ENCODE assay signal across 12 cellular contexts in the genomic region with DNA sequence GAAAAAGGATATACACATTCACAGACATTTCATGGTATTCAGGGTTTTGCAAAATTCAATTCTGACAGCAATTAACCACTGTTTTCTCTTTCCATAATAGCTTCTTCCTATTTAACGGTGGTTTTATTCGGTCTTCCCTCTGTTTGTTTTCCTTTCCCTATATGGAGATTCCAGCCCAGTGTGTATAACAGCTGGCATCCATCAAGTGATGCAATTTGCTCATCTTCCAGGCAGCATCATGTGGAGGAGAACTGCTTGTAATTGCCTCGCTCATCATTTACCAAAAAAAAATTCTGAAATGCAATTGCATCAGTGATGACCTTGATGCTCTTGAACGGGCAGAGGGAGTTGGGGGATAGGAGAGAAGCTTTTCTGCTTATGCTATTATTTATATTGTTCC.
A peak's percentile ranks its signal among the peaks of the same experiment; 100 is the strongest.
DNase-seq lines count a peak whose midpoint lies in the region; ATAC-seq and TF ChIP-seq lines count a peak whose summit lies in the region.
"Had no signal": no experiment of that assay in that cellular context is flagged by ENCODE, and none has a peak within 500 bp of the region (broad histone marks: within the 10 kb centered on the region; RNA-seq: fewer than 3 reads in every experiment).

No MANE protein-coding gene starts in this region.

- no peak for TF ChIP-seq CTCF in dorsolateral prefrontal cortex (IDR thresholded peaks at IDR 0.05 in 54 of 56, conservative IDR thresholded peaks at IDR 0.05 in 2 of 56; ENCODE audit: low read depth in 1 of 56, partially characterized antibody in 56 of 56)
- no peak for TF ChIP-seq CTCF in omental fat pad (IDR thresholded peaks at IDR 0.05)

- DNase-seq in EH (ENCODE audit: low read depth) = peak; percentile 89
- DNase-seq in NCI-H2227 (lab: John Stamatoyannopoulos, UW; ENCODE audit: unreplicated experiment) = peak; percentile 89
- no peak for DNase-seq in dorsolateral prefrontal cortex
- no peak for DNase-seq in omental fat pad (ENCODE audit: low spot score)
- no peak for DNase-seq in NCI-H1048 (lab: John Stamatoyannopoulos, UW)
- no peak for DNase-seq in MV-4-11 (lab: John Stamatoyannopoulos, UW)
- DNase-seq: GF-D8, head of caudate nucleus, pancreas had no signal

- intact Hi-C loops in dorsolateral prefrontal cortex (cut with DNase I) = no loop called here

- no peaks in the 10 kb centered on the region for H3K27me3 ChIP-seq in dorsolateral prefrontal cortex
- H3K27me3 ChIP-seq: pancreas had no signal

- peak overlapping the region in 37 of 59 donors; percentile 3 to 72 (median 48) for H3K27ac ChIP-seq in dorsolateral prefrontal cortex
- H3K27ac ChIP-seq: pancreas had no signal

- peak overlapping the region in 2 of 59 donors; percentile 18 to 29 for H3K4me3 ChIP-seq in dorsolateral prefrontal cortex
- H3K4me3 ChIP-seq: pancreas had no signal

- ATAC-seq in omental fat pad (ENCODE audit: low FRiP score) (peak; percentile 76), GM19463 (IDR thresholded peaks at IDR 0.05; ENCODE audit: unreplicated experiment) (no peak), HG02588 (IDR thresholded peaks at IDR 0.05; ENCODE audit: unreplicated experiment) (no peak)
- ATAC-seq: WTC11 had no signal

Comparison
In these comparisons a context has a peak if more than half of its experiments do, and no peak if none do; other contexts are left out.
1. DNase-seq: peak in EH (single experiment) and NCI-H2227 (single experiment); none in dorsolateral prefrontal cortex (0 of 10), omental fat pad (single experiment), NCI-H1048 (single experiment) and MV-4-11 (single experiment).